ENCODE assay signal across 22 cellular contexts in the genomic region with DNA sequence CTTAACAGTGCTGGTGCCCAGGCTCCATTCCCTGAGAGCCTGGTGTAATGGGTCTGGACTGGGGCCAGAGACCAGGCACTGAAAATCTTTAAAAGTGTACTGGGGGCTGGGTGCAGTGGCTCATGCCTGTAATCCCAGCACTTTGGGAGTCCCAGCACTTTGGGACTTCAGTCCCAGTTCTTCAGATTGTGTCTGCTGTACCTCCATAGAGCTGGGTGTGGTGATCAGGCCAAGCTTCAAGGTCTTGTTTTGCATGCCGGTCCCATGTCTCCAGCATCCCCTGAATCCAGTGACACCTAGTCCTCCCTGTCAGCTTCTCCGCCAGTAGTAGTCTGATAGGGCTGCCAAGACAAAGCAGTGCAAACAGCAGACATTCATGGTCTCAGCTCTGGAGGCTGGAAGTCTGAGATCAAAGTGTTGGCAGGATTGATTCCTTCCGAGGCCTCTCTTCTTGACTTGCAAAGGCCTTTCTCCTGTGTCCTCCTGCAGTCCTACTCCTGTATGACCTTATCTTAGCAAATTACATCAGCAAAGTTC.
"Had no signal": no experiment of that assay in that cellular context is flagged by ENCODE, and none has a peak within 500 bp of the region (broad histone marks: within the 10 kb centered on the region; RNA-seq: fewer than 3 reads in every experiment).

No MANE protein-coding gene starts in this region.

- H3K4me3 ChIP-seq: ascending aorta, body of pancreas, PC-9 had no signal

- H3K36me3 ChIP-seq: ascending aorta had no signal

- H3K36me3 Mint-ChIP-seq: activated naive CD4-positive, alpha-beta T cell treated with anti-CD3 and anti-CD28 coated beads, Interleukin-2, amount 50 U/mL, for 72 hours had no signal

- H3K27me3 Mint-ChIP-seq: activated naive CD8-positive, alpha-beta T cell treated with anti-CD3 and anti-CD28 coated beads, Interleukin-2, amount 50 U/mL, for 24 hours had no signal

- H3K4me3 Mint-ChIP-seq: activated naive CD8-positive, alpha-beta T cell treated with anti-CD3 and anti-CD28 coated beads, Interleukin-2, amount 50 U/mL, for 24 hours; activated T-cell treated with anti-CD3 and anti-CD28 coated beads, Interleukin-2, amount 50 U/mL, for 4 hours; central memory CD8-positive, alpha-beta T cell; T-helper 1 cell treated with Interleukin-12 subunit alpha and Interleukin-12 subunit beta and Interleukin-4 antibody, amounts not matched to agents 30 μg/mL and 1 μg/mL, for 36 hours had no signal

- H3K27ac ChIP-seq: ascending aorta, body of pancreas, PC-9 had no signal

- H3K4me2 ChIP-seq: PC-9 had no signal

- H3K27ac Mint-ChIP-seq: activated naive CD4-positive, alpha-beta T cell treated with anti-CD3 and anti-CD28 coated beads, Interleukin-2, amount 50 U/mL, for 72 hours; activated naive CD8-positive, alpha-beta T cell treated with anti-CD3 and anti-CD28 coated beads, Interleukin-2, amount 50 U/mL, for 24 hours; T-helper 1 cell treated with Interleukin-12 subunit alpha and Interleukin-12 subunit beta and Interleukin-4 antibody, amounts not matched to agents 30 μg/mL and 1 μg/mL, for 36 hours had no signal

- ATAC-seq: activated naive CD4-positive, alpha-beta T cell treated with anti-CD3 and anti-CD28 coated beads, Interleukin-2, amount 50 U/mL, for 72 hours; activated naive CD8-positive, alpha-beta T cell treated with anti-CD3 and anti-CD28 coated beads, Interleukin-2, amount 50 U/mL, for 24 hours; activated T-cell treated with anti-CD3 and anti-CD28 coated beads, Interleukin-2, amount 50 U/mL, for 4 hours; body of pancreas had no signal

- H3K9me3 ChIP-seq: ascending aorta, body of pancreas had no signal

- H3K4me1 Mint-ChIP-seq: activated naive CD8-positive, alpha-beta T cell treated with anti-CD3 and anti-CD28 coated beads, Interleukin-2, amount 50 U/mL, for 24 hours; central memory CD8-positive, alpha-beta T cell had no signal

- DNase-seq: activated CD4-positive, alpha-beta T cell treated with anti-CD3 and anti-CD28 coated beads for 48 hours; activated CD4-positive, alpha-beta T cell treated with anti-CD3 and anti-CD28 coated beads, Interleukin-2, amount 50 U/mL, for 48 hours; activated CD4-positive, CD25-positive, alpha-beta regulatory T cell treated with anti-CD3 and anti-CD28 coated beads, Interleukin-2, amount 50 U/mL, for 72 hours; activated effector memory CD4-positive, alpha-beta T cell treated with anti-CD3 and anti-CD28 coated beads, Interleukin-2, amount 50 U/mL, for 16 hours; activated naive CD4-positive, alpha-beta T cell treated with Interleukin-2 at 50 U/mL for 16 hours; activated naive CD8-positive, alpha-beta T cell treated with anti-CD3 and anti-CD28 coated beads, Interleukin-2, amount 50 U/mL, for 24 hours; activated T-cell treated with anti-CD3 and anti-CD28 coated beads, Interleukin-2, amount 50 U/mL, for 4 hours; amniotic stem cell; body of pancreas; MV-4-11; NCI-H1105; NCI-H1436; NCI-H1694 treated with DMSO at 0.1 percent for 48 hours; NCI-H2029 treated with DMSO at 0.1 percent for 48 hours; NCI-H446; NCI-H524; PC-9; SHP77 treated with DMSO at 0.1 percent for 48 hours had no signal

- H2AFZ ChIP-seq: PC-9 had no signal

- H3K9me3 Mint-ChIP-seq: activated naive CD4-positive, alpha-beta T cell treated with anti-CD3 and anti-CD28 coated beads, Interleukin-2, amount 50 U/mL, for 72 hours; activated naive CD8-positive, alpha-beta T cell treated with anti-CD3 and anti-CD28 coated beads, Interleukin-2, amount 50 U/mL, for 24 hours; activated T-cell treated with anti-CD3 and anti-CD28 coated beads, Interleukin-2, amount 50 U/mL, for 4 hours; central memory CD8-positive, alpha-beta T cell; T-helper 1 cell treated with Interleukin-12 subunit alpha and Interleukin-12 subunit beta and Interleukin-4 antibody, amounts not matched to agents 30 μg/mL and 1 μg/mL, for 36 hours had no signal

- H3K27me3 ChIP-seq: ascending aorta, body of pancreas had no signal

- H3K4me1 ChIP-seq: ascending aorta had no signal
